Comparison of ENCODE assay signal across 8 cellular contexts in the genomic region with DNA sequence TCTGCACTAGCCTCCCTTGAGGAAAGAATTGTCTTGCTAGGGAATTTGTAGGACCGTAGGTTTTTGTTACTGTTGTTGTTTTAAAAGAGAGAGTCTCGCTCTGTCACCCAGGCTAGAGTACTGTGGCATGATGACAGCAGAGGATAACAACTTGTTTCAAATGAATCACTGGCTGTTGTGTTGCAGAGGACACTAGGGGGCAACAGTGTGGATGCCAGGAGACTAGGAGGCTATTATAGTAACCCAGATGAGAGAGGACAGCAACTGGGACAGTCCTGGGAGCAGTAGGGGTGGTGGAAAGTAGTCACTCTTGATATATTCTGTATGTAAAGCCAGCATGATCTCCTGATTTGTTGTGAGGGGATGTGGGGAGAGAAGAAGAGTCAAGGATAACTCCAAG. TPM values are rescaled to one million over a fixed set of nuclear protein-coding genes. Genes with fewer than 3 reads are reported as not detected.
DNase-seq lines count a peak whose midpoint lies in the region; ATAC-seq, FAIRE-seq and TF ChIP-seq lines count a peak whose summit lies in the region.

No MANE protein-coding gene starts in this region.

- H3K27ac ChIP-seq in right atrium auricular region: no peak overlapping the region
- H3K27ac ChIP-seq in K562 (ENCODE audit: extremely low read depth, low read depth, low read length): no peak overlapping the region
- H3K27ac ChIP-seq in ascending aorta: no peak overlapping the region

- H3K27ac Mint-ChIP-seq in natural killer cell: no peak overlapping the region

- H3K79me2 ChIP-seq in K562 (ENCODE audit: control insufficient read depth, insufficient read depth, low read length): no peaks in the 10 kb centered on the region

- peaks cover 0 to 15% of the 10 kb centered on the region in 2 donors for H3K4me1 ChIP-seq in right atrium auricular region
- no peaks in the 10 kb centered on the region for H3K4me1 ChIP-seq in K562 (replicated peaks in 1 of 2; ENCODE audit: control insufficient read depth in 2 of 2, insufficient read depth in 2 of 2, low read length in 2 of 2)
- H3K4me1 ChIP-seq in ascending aorta: peaks cover 2 to 9% of the 10 kb centered on the region in 2 donors

- no peaks in the 10 kb centered on the region for H3K9me1 ChIP-seq in K562 (ENCODE audit: control insufficient read depth, insufficient read depth, low read length)

- peaks cover 58 to 76% of the 10 kb centered on the region in 2 donors for H3K27me3 Mint-ChIP-seq in natural killer cell (ENCODE audit: low read depth in 2 of 2)

- no peak overlapping the region for H3K4me3 Mint-ChIP-seq in natural killer cell

- H3K9me3 ChIP-seq in right atrium auricular region: no peaks in the 10 kb centered on the region
- no peaks in the 10 kb centered on the region for H3K9me3 ChIP-seq in K562 (replicated peaks; ENCODE audit: control insufficient read depth, insufficient read depth, low read depth, low read length)
- no peaks in the 10 kb centered on the region for H3K9me3 ChIP-seq in ascending aorta

- TF ChIP-seq CTCF in right atrium auricular region (IDR thresholded peaks at IDR 0.05) (peak in 1 of 2 donors; percentile 46), K562 (IDR thresholded peaks at IDR 0.05 in 2 of 3, conservative IDR thresholded peaks at IDR 0.05 in 1 of 3; ENCODE audit: insufficient read depth in 2 of 3, low read depth in 1 of 3, low read length in 3 of 3) (peak; percentile 36 to 55 (median 46); a peak in 5 of 6 replicates), natural killer cell (IDR thresholded peaks at IDR 0.05) (peak; percentile 10), ascending aorta (IDR thresholded peaks at IDR 0.05) (no peak)

- intact Hi-C loops in Right ventricle myocardium inferior (cut with DNase I) (no loop called here), K562 (cut with micrococcal nuclease) (no loop called here), natural killer cell (cut with micrococcal nuclease) (no loop called here), ascending aorta (cut with DNase I) (no loop called here)

- H3K36me3 Mint-ChIP-seq in natural killer cell: no peaks in the 10 kb centered on the region

- no peak for TF ChIP-seq RAD21 in K562 (CRISPR knock-in tag; conservative IDR thresholded peaks at IDR 0.05 in 1 of 2, IDR thresholded peaks at IDR 0.05 in 1 of 2)

- H4K20me1 ChIP-seq in K562 (replicated peaks; ENCODE audit: control insufficient read depth, insufficient read depth, low read length): no peaks in the 10 kb centered on the region

- H3K4me3 ChIP-seq in right atrium auricular region (no peak overlapping the region), K562 (no peak overlapping the region), ascending aorta (no peak overlapping the region)

- H3K4me1 Mint-ChIP-seq in natural killer cell: peaks cover 0 to 7% of the 10 kb centered on the region in 2 donors

- ATAC-seq in Right ventricle myocardium inferior (peak; percentile 38), HG03565 (IDR thresholded peaks at IDR 0.05; ENCODE audit: unreplicated experiment) (peak; percentile 82), K562 (peak; percentile 86), natural killer cell (peak in 1 of 3 donors; percentile 43), GM21526 (IDR thresholded peaks at IDR 0.05; ENCODE audit: low FRiP score, unreplicated experiment) (no peak)

- no peaks in the 10 kb centered on the region for H3K27me3 ChIP-seq in right atrium auricular region
- H3K27me3 ChIP-seq in K562 (ENCODE audit: control insufficient read depth in 2 of 2, insufficient read depth in 2 of 2, low read length in 2 of 2): no peaks in the 10 kb centered on the region
- no peaks in the 10 kb centered on the region for H3K27me3 ChIP-seq in ascending aorta

- TF ChIP-seq POLR2A in K562 (conservative IDR thresholded peaks at IDR 0.05): no peak

- no peak for TF ChIP-seq EP300 in K562 (IDR thresholded peaks at IDR 0.05; ENCODE audit: low read length)

- no peaks in the 10 kb centered on the region for H3K36me3 ChIP-seq in right atrium auricular region
- H3K36me3 ChIP-seq in K562 (ENCODE audit: control insufficient read depth, insufficient read depth, low read length): no peaks in the 10 kb centered on the region
- H3K36me3 ChIP-seq in ascending aorta: no peaks in the 10 kb centered on the region

- H3K9me3 Mint-ChIP-seq in natural killer cell: no peaks in the 10 kb centered on the region

- POLR2A ChIA-PET in K562 (lab: Yijun Ruan, JAX): no interaction called here

- FAIRE-seq in K562 (lab: Jason Lieb, UNC): peak; percentile 59

- in situ Hi-C loops in K562 (cut with MboI): no loop called here

- DNase-seq in Right ventricle myocardium inferior (ENCODE audit: missing footprints) (no peak), right atrium auricular region (ENCODE audit: low spot score) (no peak), K562 (ENCODE audit: extremely low read depth in 1 of 4, low spot score in 3 of 4) (peak in 2 of 4 experiments; percentile 20 to 27), natural killer cell (no peak), epidermal melanocyte (ENCODE audit: insufficient read length, low spot score) (no peak), ascending aorta (ENCODE audit: low spot score in 2 of 2) (no peak)

- WGBS in K562 (ENCODE audit: insufficient coverage, low coverage, missing lambda C conversion rate): 0% methylated on average over 2 of the region's 2 CpGs

- CTCF ChIA-PET in K562 (lab: Yijun Ruan, JAX; ENCODE audit: low intra/inter-chr PET ratio): no interaction called here

- H3K9ac ChIP-seq in K562 (ENCODE audit: insufficient read depth in 1 of 2, low read depth in 2 of 2, low read length in 2 of 2): no peak overlapping the region

- no TSS peak for BruUV-seq in K562 (replicated peaks; lab: Mats Ljungman, UMichigan)

- H3K4me2 ChIP-seq in K562 (ENCODE audit: insufficient read depth, low read length): no peak overlapping the region

- no peak overlapping the region for H2AFZ ChIP-seq in K562 (ENCODE audit: low read depth, low read length)

TF ChIP-seq in K562, 482 proteins besides CTCF, POLR2A, EP300 and RAD21:
- TF ChIP-seq KLF6 (CRISPR knock-in tag; IDR thresholded peaks at IDR 0.05; ENCODE audit: borderline replicate concordance) (no peak), ZNF77 (CRISPR knock-in tag; IDR thresholded peaks at IDR 0.05) (no peak)

RNA-seq across cellular contexts. Expression of gene LAMA4, which starts 41.8 kb away (rescaled TPM):
- total RNA-seq in Right ventricle myocardium inferior (83.0 TPM), right atrium auricular region (10 to 100 TPM; 37.2 to 47.1 TPM), K562 (2014; rRNA removed) (0.08 and 0.09 TPM in 2 replicates), K562 (2014; rRNA removed; fragmentation: Illumina TruSeq; extraction: Trizol) (0.57 and 0.84 TPM in 2 replicates), K562 (2015; rRNA removed; fragmentation: Illumina TruSeq; extraction: Trizol) (0.51 and 0.60 TPM in 2 replicates), K562 (2021) (0.60 and 1.1 TPM in 2 replicates), natural killer cell (not detected), ascending aorta (49.0 TPM)
- 0.07 and 0.92 TPM in 2 replicates for total RNA-seq in K562 (2011; cell fraction: chromatin; rRNA removed; ENCODE audit: low replicate concordance)
- under 0.01 and 0.50 TPM in 2 replicates for total RNA-seq in K562 (2011; cell fraction: nucleolus; rRNA removed)
- total RNA-seq in K562 (2011; cell fraction: nucleoplasm; rRNA removed): 0.44 and 1.4 TPM in 2 replicates
- polyA plus RNA-seq in K562 (2011; rRNA removed) (0.45 and 2.9 TPM in 2 replicates), K562 (2014; fragmentation: Illumina TruSeq; extraction: Trizol) (0.26 and 0.36 TPM in 2 replicates), K562 (2014; fragmentation: Nextera tagmentation; extraction: Ambion mirVana) (under 1 TPM; 0.28 to 0.56 TPM), K562 (2014; rRNA removed) (0.05 and 0.32 TPM in 2 replicates)
- 0.18 and 0.25 TPM in 2 replicates for polyA plus RNA-seq in K562 (2011; cell fraction: cytosol; rRNA removed)
- polyA plus RNA-seq in K562 (2011; cell fraction: nucleus; rRNA removed): 0.58 and 0.80 TPM in 2 replicates
- polyA plus RNA-seq in K562 (2012): 0.10 and 0.57 TPM in 2 replicates
- polyA minus RNA-seq in K562 (2011; rRNA and poly(A)+ RNA removed): 1.1 and 5.6 TPM in 2 replicates
- 1.0 TPM in 1 of 2 replicates, not detected in the other for polyA minus RNA-seq in K562 (2011; cell fraction: cytosol; rRNA and poly(A)+ RNA removed)
- polyA minus RNA-seq in K562 (2011; cell fraction: nucleus; rRNA and poly(A)+ RNA removed): 1.2 and 1.7 TPM in 2 replicates

RNA-seq across cellular contexts. Expression of gene RFPL4B, which starts 51.0 kb away (rescaled TPM):
- not detected for total RNA-seq in Right ventricle myocardium inferior
- total RNA-seq in right atrium auricular region: not detected
- total RNA-seq in K562 (2011; cell fraction: chromatin; rRNA removed; ENCODE audit: low replicate concordance): 1.1 and 2.3 TPM in 2 replicates
- 1.5 and 1.7 TPM in 2 replicates for total RNA-seq in K562 (2011; cell fraction: nucleolus; rRNA removed)
- 0.95 and 1.5 TPM in 2 replicates for total RNA-seq in K562 (2011; cell fraction: nucleoplasm; rRNA removed)
- 11.6 and 12.3 TPM in 2 replicates for total RNA-seq in K562 (2014; rRNA removed)
- total RNA-seq in K562 (2014; rRNA removed; fragmentation: Illumina TruSeq; extraction: Trizol): 16.9 and 18.9 TPM in 2 replicates
- 13.1 and 13.4 TPM in 2 replicates for total RNA-seq in K562 (2015; rRNA removed; fragmentation: Illumina TruSeq; extraction: Trizol)
- 10.8 and 10.9 TPM in 2 replicates for total RNA-seq in K562 (2021)
- 0.61 and 3.6 TPM in 2 replicates for polyA plus RNA-seq in K562 (2011; rRNA removed)
- 0.31 and 1.8 TPM in 2 replicates for polyA plus RNA-seq in K562 (2011; cell fraction: cytosol; rRNA removed)
- 0.25 and 0.67 TPM in 2 replicates for polyA plus RNA-seq in K562 (2011; cell fraction: nucleus; rRNA removed)
- 13.0 and 21.5 TPM in 2 replicates for polyA plus RNA-seq in K562 (2012)
- 14.9 and 15.7 TPM in 2 replicates for polyA plus RNA-seq in K562 (2014; fragmentation: Illumina TruSeq; extraction: Trizol)
- polyA plus RNA-seq in K562 (2014; fragmentation: Nextera tagmentation; extraction: Ambion mirVana): 10 to 100 TPM; 22.6 to 33.2 TPM
- 10.2 and 11.2 TPM in 2 replicates for polyA plus RNA-seq in K562 (2014; rRNA removed)
- 0.87 and 4.7 TPM in 2 replicates for polyA minus RNA-seq in K562 (2011; rRNA and poly(A)+ RNA removed)
- 1.7 TPM in 1 of 2 replicates, not detected in the other for polyA minus RNA-seq in K562 (2011; cell fraction: cytosol; rRNA and poly(A)+ RNA removed)
- 0.67 TPM in 1 of 2 replicates, not detected in the other for polyA minus RNA-seq in K562 (2011; cell fraction: nucleus; rRNA and poly(A)+ RNA removed)
- total RNA-seq in natural killer cell: not detected
- not detected for total RNA-seq in ascending aorta

Comparison
In these comparisons a context has a peak if more than half of its experiments do, and no peak if none do; other contexts are left out.
1. CTCF ChIP-seq: peak in K562 (3 of 3) and natural killer cell (single experiment); none in ascending aorta (0 of 3).
2. RNA of gene LAMA4, which starts 41.8 kb away (total RNA-seq): 83.0 TPM in Right ventricle myocardium inferior (single experiment), 49.0 TPM in ascending aorta (single experiment) and 37.2 to 47.1 TPM in right atrium auricular region; under 0.01 to 1.4 TPM in K562 and not detected in natural killer cell; every median in the first group is over 10 times any median in the second.